21 cellular contexts compared by ENCODE assay signal in the genomic region with DNA sequence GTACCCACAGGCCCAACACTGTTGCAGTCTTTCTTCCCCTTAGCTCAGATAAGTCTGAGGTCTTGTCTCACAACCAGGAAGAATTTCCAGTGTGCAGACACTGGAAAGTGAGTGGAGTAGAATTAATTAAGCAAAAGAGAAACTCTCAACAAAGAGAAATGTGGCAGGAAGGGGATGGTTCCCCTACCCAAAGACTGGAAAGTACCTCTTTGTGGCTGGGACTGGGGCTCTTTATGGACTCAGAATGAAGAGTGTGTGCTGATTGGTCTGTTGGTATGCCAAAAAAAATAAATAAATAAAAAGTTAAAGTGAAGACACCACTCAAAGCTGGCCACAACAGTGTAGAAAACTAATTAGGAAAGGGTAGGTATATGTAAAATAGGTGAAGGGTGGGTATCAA. TPM values are rescaled to one million over a fixed set of nuclear protein-coding genes. Genes with fewer than 3 reads are reported as not detected.
"Had no signal": no experiment of that assay in that cellular context is flagged by ENCODE, and none has a peak within 500 bp of the region (broad histone marks: within the 10 kb centered on the region; RNA-seq: fewer than 3 reads in every experiment).

No MANE protein-coding gene starts in this region.

- H3K27me3 Mint-ChIP-seq: activated B cell treated with CpG ODN at 0.5 μM for 24 hours had no signal

- H3K27me3 ChIP-seq: gastrocnemius medialis, heart right ventricle, sigmoid colon had no signal

- H3K4me3 ChIP-seq: gastrocnemius medialis, heart right ventricle, sigmoid colon, thoracic aorta had no signal

- DNase-seq: activated B cell treated with CpG ODN at 0.5 μM for 24 hours; activated naive CD4-positive, alpha-beta T cell treated with Interleukin-2 at 50 U/mL for 16 hours; activated T-cell treated with anti-CD3 and anti-CD28 coated beads, Interleukin-2, amount 50 U/mL, for 48 hours; caudate nucleus; cortex of kidney; effector CD8-positive, alpha-beta T cell; gastrocnemius medialis; heart right ventricle; islet precursor cell; nephron progenitor cell; sigmoid colon; stimulated activated CD4-positive, alpha-beta T cell treated with anti-CD3 and anti-CD28 coated beads, Interleukin-12 subunit alpha, Interleukin-12 subunit beta, amount 100 ng/mL, for 4 hours; stimulated activated naive CD4-positive, alpha-beta T cell treated with Interleukin-2 at 50 U/mL for 16 hours had no signal

- H3K4me3 Mint-ChIP-seq: activated B cell treated with CpG ODN at 0.5 μM for 24 hours, nephron progenitor cell had no signal

- H3K36me3 ChIP-seq: gastrocnemius medialis, heart right ventricle, sigmoid colon, thoracic aorta had no signal

- H3K4me1 ChIP-seq: sigmoid colon had no signal

- ATAC-seq: gastrocnemius medialis, heart right ventricle, left lobe of liver had no signal

- H3K4me1 Mint-ChIP-seq: nephron progenitor cell had no signal

- H3K9me3 ChIP-seq: gastrocnemius medialis, sigmoid colon, thoracic aorta had no signal

- H3K27ac ChIP-seq: epithelial cell of prostate, gastrocnemius medialis, heart right ventricle, sigmoid colon, thoracic aorta had no signal

- H3K27ac Mint-ChIP-seq: activated B cell treated with CpG ODN at 0.5 μM for 24 hours, nephron progenitor cell had no signal

RNA-seq across cellular contexts. Expression of a gene that starts 26.4 kb away (rescaled TPM):
- total RNA-seq: activated B cell treated with CpG ODN at 0.5 μM for 24 hours; gastrocnemius medialis; heart right ventricle; left lobe of liver; mucosa of gallbladder; osteoblast; pulmonary artery endothelial cell; sigmoid colon; T-helper 1 cell treated with Interleukin-12 subunit alpha and Interleukin-12 subunit beta and Interleukin-4 antibody, amounts not matched to agents 30 ng/mL and 1 ng/mL, for 36 hours; thoracic aorta; urinary bladder had no signal
- polyA plus RNA-seq: heart right ventricle, sigmoid colon, urinary bladder had no signal

RNA-seq across cellular contexts. Expression of a gene that starts 30.0 kb away (rescaled TPM):
- total RNA-seq: T-helper 1 cell treated with Interleukin-12 subunit alpha and Interleukin-12 subunit beta and Interleukin-4 antibody, amounts not matched to agents 30 ng/mL and 1 ng/mL, for 36 hours had no signal
